Comparison of ENCODE assay signal across 1 cellular context in genomic region chr1:229991104-229991513, GRCh38.
TF ChIP-seq lines count a peak whose summit lies in the region.

No MANE protein-coding gene starts in this region.

TF ChIP-seq in GM23338, 12 proteins besides CTCF, POLR2A, EP300 and RAD21 (continued from another document):
- TF ChIP-seq ZNF462 (CRISPR knock-in tag; IDR thresholded peaks at IDR 0.05) (no peak), JUNB (IDR thresholded peaks at IDR 0.05; ENCODE audit: unreplicated experiment) (no peak), ETS1 (IDR thresholded peaks at IDR 0.05) (no peak), ZNF331 (CRISPR knock-in tag; IDR thresholded peaks at IDR 0.05; ENCODE audit: low read depth) (no peak), CREB1 (CRISPR knock-in tag; IDR thresholded peaks at IDR 0.05; ENCODE audit: low read depth) (no peak), ZNF114 (CRISPR knock-in tag; IDR thresholded peaks at IDR 0.05) (no peak)
- TF ChIP-seq, protein P1, sequence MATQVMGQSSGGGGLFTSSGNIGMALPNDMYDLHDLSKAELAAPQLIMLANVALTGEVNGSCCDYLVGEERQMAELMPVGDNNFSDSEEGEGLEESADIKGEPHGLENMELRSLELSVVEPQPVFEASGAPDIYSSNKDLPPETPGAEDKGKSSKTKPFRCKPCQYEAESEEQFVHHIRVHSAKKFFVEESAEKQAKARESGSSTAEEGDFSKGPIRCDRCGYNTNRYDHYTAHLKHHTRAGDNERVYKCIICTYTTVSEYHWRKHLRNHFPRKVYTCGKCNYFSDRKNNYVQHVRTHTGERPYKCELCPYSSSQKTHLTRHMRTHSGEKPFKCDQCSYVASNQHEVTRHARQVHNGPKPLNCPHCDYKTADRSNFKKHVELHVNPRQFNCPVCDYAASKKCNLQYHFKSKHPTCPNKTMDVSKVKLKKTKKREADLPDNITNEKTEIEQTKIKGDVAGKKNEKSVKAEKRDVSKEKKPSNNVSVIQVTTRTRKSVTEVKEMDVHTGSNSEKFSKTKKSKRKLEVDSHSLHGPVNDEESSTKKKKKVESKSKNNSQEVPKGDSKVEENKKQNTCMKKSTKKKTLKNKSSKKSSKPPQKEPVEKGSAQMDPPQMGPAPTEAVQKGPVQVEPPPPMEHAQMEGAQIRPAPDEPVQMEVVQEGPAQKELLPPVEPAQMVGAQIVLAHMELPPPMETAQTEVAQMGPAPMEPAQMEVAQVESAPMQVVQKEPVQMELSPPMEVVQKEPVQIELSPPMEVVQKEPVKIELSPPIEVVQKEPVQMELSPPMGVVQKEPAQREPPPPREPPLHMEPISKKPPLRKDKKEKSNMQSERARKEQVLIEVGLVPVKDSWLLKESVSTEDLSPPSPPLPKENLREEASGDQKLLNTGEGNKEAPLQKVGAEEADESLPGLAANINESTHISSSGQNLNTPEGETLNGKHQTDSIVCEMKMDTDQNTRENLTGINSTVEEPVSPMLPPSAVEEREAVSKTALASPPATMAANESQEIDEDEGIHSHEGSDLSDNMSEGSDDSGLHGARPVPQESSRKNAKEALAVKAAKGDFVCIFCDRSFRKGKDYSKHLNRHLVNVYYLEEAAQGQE (IDR thresholded peaks at IDR 0.05; ENCODE audit: unreplicated experiment), result no peak
TF ChIP-seq in GM23338: peak in this region for 0.
